In the genomic region with DNA sequence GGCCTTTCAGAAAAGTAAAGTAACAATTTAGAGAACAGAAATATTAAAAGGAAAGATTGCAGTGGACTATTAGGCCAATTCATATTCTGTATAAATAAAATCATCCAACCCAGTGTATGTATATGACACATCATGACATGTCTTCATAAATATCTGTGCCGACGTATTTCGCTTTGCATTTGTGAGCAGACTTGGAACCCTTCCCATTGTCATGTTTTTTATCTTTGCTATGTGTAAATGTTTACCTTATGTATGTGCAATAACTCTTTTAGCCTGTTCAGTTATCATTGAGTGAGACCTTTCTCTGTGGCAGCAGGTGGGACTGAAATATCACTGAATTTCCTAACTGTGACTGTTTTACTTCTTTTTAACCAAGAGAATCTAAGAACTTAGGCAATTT, we compare ENCODE assay signal across 1 cellular context.
TF ChIP-seq lines count a peak whose summit lies in the region.

No MANE protein-coding gene starts in this region.

TF ChIP-seq in SK-N-SH, 30 proteins besides CTCF, POLR2A, EP300 and RAD21:
- TF ChIP-seq TEAD4 (IDR thresholded peaks at IDR 0.05; ENCODE audit: borderline replicate concordance, insufficient read depth) = no peak
